In genomic region chr2:141791521-141791920, GRCh38 we compare ENCODE assay signal across 29 cellular contexts.
"Had no signal": no experiment of that assay in that cellular context is flagged by ENCODE, and none has a peak within 500 bp of the region (broad histone marks: within the 10 kb centered on the region; RNA-seq: fewer than 3 reads in every experiment).

No MANE protein-coding gene starts in this region.

- ATAC-seq: effector memory CD8-positive, alpha-beta T cell; left colon; left ventricle myocardium superior; natural killer cell; psoas muscle; sciatic nerve; stimulated activated effector memory CD8-positive, alpha-beta T cell treated with anti-CD3 and anti-CD28 coated beads, Interleukin-12 subunit alpha, Interleukin-12 subunit beta, amount 100 ng/mL, for 72 hours had no signal

- DNase-seq: cortex of kidney; effector memory CD8-positive, alpha-beta T cell; erythroblast; esophagus squamous epithelium; foreskin melanocyte; hypothalamus; immature natural killer cell; islet precursor cell; kidney glomerular epithelial cell; left colon; left ventricle myocardium superior; natural killer cell; occipital lobe; ovary; posterior cingulate gyrus; psoas muscle; stimulated activated CD4-positive, alpha-beta T cell treated with anti-CD3 and anti-CD28 coated beads, Interleukin-12 subunit alpha, Interleukin-12 subunit beta, amount 100 ng/mL, for 4 hours; stimulated activated CD4-positive, alpha-beta T cell treated with anti-CD3 and anti-CD28 coated beads, Interleukin-1b, Interleukin-23, amount 100 ng/mL, for 48 hours; stimulated activated CD4-positive, alpha-beta T cell treated with anti-CD3 and anti-CD28 coated beads, Interleukin-4, amount 100 ng/mL, for 24 hours; stimulated activated naive CD4-positive, alpha-beta T cell treated with Interleukin-2 at 50 U/mL for 16 hours; stomach; thyroid gland; trophoblast cell had no signal

- H3K4me1 ChIP-seq: esophagus squamous epithelium, psoas muscle, stomach, thyroid gland, vagina had no signal

- H3K27me3 Mint-ChIP-seq: effector memory CD8-positive, alpha-beta T cell; memory B cell had no signal

- H3K4me1 Mint-ChIP-seq: immature natural killer cell; memory B cell; natural killer cell; stimulated activated effector memory CD8-positive, alpha-beta T cell treated with anti-CD3 and anti-CD28 coated beads, Interleukin-12 subunit alpha, Interleukin-12 subunit beta, amount 100 ng/mL, for 72 hours had no signal

- H3K36me3 ChIP-seq: esophagus squamous epithelium, ovary, stomach, thyroid gland, vagina had no signal

- H3K36me3 Mint-ChIP-seq: immature natural killer cell; memory B cell; natural killer cell; stimulated activated effector memory CD8-positive, alpha-beta T cell treated with anti-CD3 and anti-CD28 coated beads, Interleukin-12 subunit alpha, Interleukin-12 subunit beta, amount 100 ng/mL, for 72 hours had no signal

- H3K27me3 ChIP-seq: esophagus squamous epithelium, ovary, stomach, thyroid gland, vagina had no signal

- H3K4me3 Mint-ChIP-seq: effector memory CD8-positive, alpha-beta T cell; immature natural killer cell; memory B cell; natural killer cell; stimulated activated effector memory CD8-positive, alpha-beta T cell treated with anti-CD3 and anti-CD28 coated beads, Interleukin-12 subunit alpha, Interleukin-12 subunit beta, amount 100 ng/mL, for 72 hours had no signal

- H3K9me3 Mint-ChIP-seq: effector memory CD8-positive, alpha-beta T cell; memory B cell had no signal

- H3K9me3 ChIP-seq: esophagus squamous epithelium, ovary, psoas muscle, stomach, thyroid gland, vagina had no signal

- H3K27ac ChIP-seq: esophagus squamous epithelium, ovary, psoas muscle, stomach, thyroid gland, vagina had no signal

- H3K27ac Mint-ChIP-seq: effector memory CD8-positive, alpha-beta T cell; immature natural killer cell; memory B cell; natural killer cell; stimulated activated effector memory CD8-positive, alpha-beta T cell treated with anti-CD3 and anti-CD28 coated beads, Interleukin-12 subunit alpha, Interleukin-12 subunit beta, amount 100 ng/mL, for 72 hours had no signal

- H3K4me3 ChIP-seq: esophagus squamous epithelium, lung, ovary, psoas muscle, smooth muscle cell, stomach, thyroid gland, vagina had no signal
